Comparison of ENCODE assay signal across 16 cellular contexts in the genomic region with DNA sequence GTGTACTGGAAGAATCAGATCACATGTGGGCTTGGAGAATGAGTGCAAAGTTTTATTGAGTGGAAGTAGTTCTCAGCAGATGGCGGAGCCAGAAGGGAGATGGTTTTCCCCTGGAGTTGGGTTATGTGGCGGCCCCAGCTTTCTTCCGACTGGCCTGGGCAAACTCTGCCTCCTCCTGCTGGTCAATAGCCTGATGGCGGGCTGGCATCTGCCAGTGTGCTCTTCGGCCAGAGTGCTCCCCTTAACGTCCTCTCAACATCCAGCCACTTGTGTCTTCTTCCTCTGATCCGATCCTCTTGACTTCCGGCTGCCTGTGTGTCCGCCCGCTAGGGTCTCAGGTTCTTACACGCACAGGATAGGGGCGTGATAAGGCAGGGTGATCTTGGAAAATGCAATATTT.
"Had no signal": no experiment of that assay in that cellular context is flagged by ENCODE, and none has a peak within 500 bp of the region (broad histone marks: within the 10 kb centered on the region; RNA-seq: fewer than 3 reads in every experiment).

No MANE protein-coding gene starts in this region.

- H3K27ac ChIP-seq: pancreas, stomach, testis had no signal

- H3K36me3 Mint-ChIP-seq: activated naive CD4-positive, alpha-beta T cell treated with anti-CD3 and anti-CD28 coated beads, Interleukin-2, amount 10 ng/mL, durations not matched to agents 7 days and 5 days; memory B cell; type B pancreatic cell had no signal

- H3K36me3 ChIP-seq: pancreas, stomach had no signal

- DNase-seq: activated CD4-positive, alpha-beta T cell treated with anti-CD3 and anti-CD28 coated beads, Interleukin-2, amount 50 U/mL, for 4 hours; activated CD4-positive, CD25-positive, alpha-beta regulatory T cell treated with anti-CD3 and anti-CD28 coated beads, Interleukin-2, amount 50 U/mL, for 72 hours; activated effector memory CD4-positive, alpha-beta T cell treated with Interleukin-2 at 50 U/mL for 16 hours; activated naive CD4-positive, alpha-beta T cell treated with anti-CD3 and anti-CD28 coated beads, Interleukin-2, amount 10 ng/mL, durations not matched to agents 7 days and 5 days; activated T-cell treated with anti-CD3 and anti-CD28 coated beads for 4 hours; foreskin fibroblast; mucosa of descending colon; naive thymus-derived CD4-positive, alpha-beta T cell; pancreas; stimulated activated CD4-positive, alpha-beta T cell treated with anti-CD3 and anti-CD28 coated beads, Interleukin-4, amount 100 ng/mL, for 1 hour; stomach; testis had no signal

- H3K4me3 ChIP-seq: mucosa of descending colon, pancreas, smooth muscle cell, stomach, testis had no signal

- H3K27me3 Mint-ChIP-seq: activated naive CD4-positive, alpha-beta T cell treated with anti-CD3 and anti-CD28 coated beads, Interleukin-2, amount 10 ng/mL, durations not matched to agents 7 days and 5 days; naive thymus-derived CD4-positive, alpha-beta T cell; type B pancreatic cell had no signal

- H3K27ac Mint-ChIP-seq: activated naive CD4-positive, alpha-beta T cell treated with anti-CD3 and anti-CD28 coated beads, Interleukin-2, amount 10 ng/mL, durations not matched to agents 7 days and 5 days; memory B cell; naive thymus-derived CD4-positive, alpha-beta T cell had no signal

- ATAC-seq: mucosa of descending colon; naive thymus-derived CD4-positive, alpha-beta T cell; pancreas; sciatic nerve had no signal

- H3K4me3 Mint-ChIP-seq: activated naive CD4-positive, alpha-beta T cell treated with anti-CD3 and anti-CD28 coated beads, Interleukin-2, amount 10 ng/mL, durations not matched to agents 7 days and 5 days; memory B cell; naive thymus-derived CD4-positive, alpha-beta T cell; type B pancreatic cell had no signal

- H3K4me1 ChIP-seq: pancreas, stomach, testis had no signal

- H3K27me3 ChIP-seq: pancreas, stomach, testis had no signal

- H3K9me3 ChIP-seq: pancreas, testis had no signal

- H3K4me1 Mint-ChIP-seq: activated naive CD4-positive, alpha-beta T cell treated with anti-CD3 and anti-CD28 coated beads, Interleukin-2, amount 10 ng/mL, durations not matched to agents 7 days and 5 days; memory B cell had no signal
